In genomic region chr17:29625037-29625750, GRCh38 we compare ENCODE assay signal across 9 cellular contexts. TPM values are rescaled to one million over a fixed set of nuclear protein-coding genes. Genes with fewer than 3 reads are reported as not detected.
DNase-seq lines count a peak whose midpoint lies in the region; ATAC-seq and TF ChIP-seq lines count a peak whose summit lies in the region.
"Had no signal": no experiment of that assay in that cellular context is flagged by ENCODE, and none has a peak within 500 bp of the region (broad histone marks: within the 10 kb centered on the region; RNA-seq: fewer than 3 reads in every experiment).

No MANE protein-coding gene starts in this region.

- DNase-seq in activated effector memory CD4-positive, alpha-beta T cell treated with anti-CD3 and anti-CD28 coated beads, Interleukin-2, amount 50 U/mL, for 16 hours = peak; percentile 45
- DNase-seq in activated effector memory CD4-positive, alpha-beta T cell treated with Interleukin-2 at 50 U/mL for 16 hours = no peak
- DNase-seq in Right ventricle myocardium inferior (ENCODE audit: missing footprints) = no peak
- DNase-seq in substantia nigra (lab: John Stamatoyannopoulos, UW) = peak in 36 of 49 donors; percentile 16 to 82 (median 50)
- DNase-seq in stimulated activated naive CD4-positive, alpha-beta T cell treated with Interleukin-2 at 50 U/mL for 16 hours (lab: John Stamatoyannopoulos, UW) = no peak

- H3K27ac ChIP-seq in substantia nigra (ENCODE audit: low read depth, low read length, poor library complexity, severe bottlenecking) = peak overlapping the region; percentile 64
- H3K27ac ChIP-seq: thoracic aorta had no signal

- intact Hi-C loops in Right ventricle myocardium inferior (cut with DNase I) = no loop called here

- peak; percentile 48 for ATAC-seq in SK-N-SH treated with all-trans-retinoic acid at 6 μM for 48 hours
- ATAC-seq in Right ventricle myocardium inferior = peak; percentile 61
- ATAC-seq in GM21619 (IDR thresholded peaks at IDR 0.05; ENCODE audit: unreplicated experiment) = no peak
- ATAC-seq in GM21529 (IDR thresholded peaks at IDR 0.05; ENCODE audit: unreplicated experiment) = no peak

TF ChIP-seq in SK-N-SH treated with all-trans-retinoic acid at 6 μM for 48 hours, 23 proteins besides CTCF, POLR2A, EP300 and RAD21:
- TF ChIP-seq TSHZ2 (CRISPR knock-in tag; IDR thresholded peaks at IDR 0.05) (no peak), ARNTL (CRISPR knock-in tag; IDR thresholded peaks at IDR 0.05; ENCODE audit: borderline replicate concordance, low read depth) (no peak), ZNF8 (CRISPR knock-in tag; IDR thresholded peaks at IDR 0.05) (no peak), PATZ1 (CRISPR knock-in tag; IDR thresholded peaks at IDR 0.05; ENCODE audit: borderline replicate concordance) (no peak)

RNA-seq across cellular contexts. Expression of gene CORO6, which starts 2.5 kb away (rescaled TPM):
- total RNA-seq in Right ventricle myocardium inferior = 93.2 TPM

RNA-seq across cellular contexts. Expression of gene ANKRD13B, which starts 32.3 kb away (rescaled TPM):
- 9.2 TPM for total RNA-seq in Right ventricle myocardium inferior

RNA-seq across cellular contexts. Expression of gene GIT1, which starts 35.7 kb away (rescaled TPM):
- 33.0 TPM for total RNA-seq in Right ventricle myocardium inferior

RNA-seq across cellular contexts. Expression of gene TP53I13, which starts 56.7 kb away (rescaled TPM):
- 38.8 TPM for total RNA-seq in Right ventricle myocardium inferior

RNA-seq across cellular contexts. Expression of gene ABHD15, which starts 58.4 kb away (rescaled TPM):
- 7.1 TPM for total RNA-seq in Right ventricle myocardium inferior

Comparison
In these comparisons a context has a peak if more than half of its experiments do, and no peak if none do; other contexts are left out.
1. DNase-seq: peak in activated effector memory CD4-positive, alpha-beta T cell treated with anti-CD3 and anti-CD28 coated beads, Interleukin-2, amount 50 U/mL, for 16 hours (single experiment) and substantia nigra (36 of 49); none in activated effector memory CD4-positive, alpha-beta T cell treated with Interleukin-2 at 50 U/mL for 16 hours (single experiment), Right ventricle myocardium inferior (single experiment) and stimulated activated naive CD4-positive, alpha-beta T cell treated with Interleukin-2 at 50 U/mL for 16 hours (single experiment).
2. ATAC-seq: peak in SK-N-SH treated with all-trans-retinoic acid at 6 μM for 48 hours (single experiment) and Right ventricle myocardium inferior (single experiment); none in GM21619 (single experiment) and GM21529 (single experiment).